Comparison of ENCODE assay signal across 15 cellular contexts in genomic region chr10:93567277-93568104, GRCh38.
DNase-seq lines count a peak whose midpoint lies in the region; ATAC-seq and TF ChIP-seq lines count a peak whose summit lies in the region.
"Had no signal": no experiment of that assay in that cellular context is flagged by ENCODE, and none has a peak within 500 bp of the region (broad histone marks: within the 10 kb centered on the region; RNA-seq: fewer than 3 reads in every experiment).

No MANE protein-coding gene starts in this region.

- peaks cover 19% of the 10 kb centered on the region for H3K4me1 Mint-ChIP-seq in nephron progenitor cell

- H3K27ac Mint-ChIP-seq in nephron progenitor cell, result no peak overlapping the region

- H3K27ac ChIP-seq in tibial artery, result no peak overlapping the region

- TF ChIP-seq CTCF in nephron progenitor cell (IDR thresholded peaks at IDR 0.05), result no peak
- TF ChIP-seq CTCF in tibial artery (IDR thresholded peaks at IDR 0.05), result no peak

- intact Hi-C loops in tibial artery (cut with DNase I; ENCODE audit: low total_unique reads), result no loop called here

- peak overlapping the region; percentile 51 for H3K4me3 ChIP-seq in NT2/D1 (ENCODE audit: insufficient read length, low read depth)
- H3K4me3 ChIP-seq in endocrine pancreas (ENCODE audit: control insufficient read depth, insufficient read depth, low read length), result peak overlapping the region; percentile 65
- H3K4me3 ChIP-seq in tibial artery, result peak overlapping the region; percentile 24 to 43

- H3K36me3 Mint-ChIP-seq in nephron progenitor cell (ENCODE audit: low read depth), result no peaks in the 10 kb centered on the region

- H3K36me3 ChIP-seq in NT2/D1 (ENCODE audit: insufficient read depth, insufficient read length, low read length) (no peaks in the 10 kb centered on the region), endocrine pancreas (ENCODE audit: control insufficient read depth, insufficient read depth, low read length) (no peaks in the 10 kb centered on the region), tibial artery (no peaks in the 10 kb centered on the region)

- H3K9me3 Mint-ChIP-seq in nephron progenitor cell, result no peaks in the 10 kb centered on the region

- H3K9ac ChIP-seq in NT2/D1 (ENCODE audit: insufficient read length, low read depth) (no peak overlapping the region), endocrine pancreas (ENCODE audit: control insufficient read depth, insufficient read depth, low read length) (peak overlapping the region; percentile 34)

- H3K9me3 ChIP-seq in NT2/D1 (ENCODE audit: insufficient read depth, low read length) (no peaks in the 10 kb centered on the region), endocrine pancreas (ENCODE audit: control insufficient read depth, low read length) (no peaks in the 10 kb centered on the region), tibial artery (no peaks in the 10 kb centered on the region)

- H3K4me1 ChIP-seq in NT2/D1 (ENCODE audit: insufficient read depth, insufficient read length) (peaks cover 2% of the 10 kb centered on the region), endocrine pancreas (ENCODE audit: control insufficient read depth, insufficient read depth, low read length) (no peaks in the 10 kb centered on the region), tibial artery (peaks cover 0 to 14% (median 12%) of the 10 kb centered on the region in 4 donors)

- no peak for ATAC-seq in HG03378 (IDR thresholded peaks at IDR 0.05; ENCODE audit: unreplicated experiment)

- peaks cover 95% of the 10 kb centered on the region for H3K27me3 Mint-ChIP-seq in nephron progenitor cell (ENCODE audit: low read depth, poor library complexity)

- peak overlapping the region; percentile 83 for H3K4me3 Mint-ChIP-seq in nephron progenitor cell

- H3K27me3 ChIP-seq in NT2/D1 (ENCODE audit: insufficient read depth, insufficient read length), result peaks cover 71% of the 10 kb centered on the region
- H3K27me3 ChIP-seq in endocrine pancreas (ENCODE audit: control insufficient read depth, insufficient read depth, low read length), result no peaks in the 10 kb centered on the region
- H3K27me3 ChIP-seq in tibial artery, result peaks cover 0 to 49% of the 10 kb centered on the region in 2 donors

- DNase-seq in NT2/D1 (ENCODE audit: low read depth, low spot score) (no peak), nephron progenitor cell (no peak), tibial artery (no peak), HuH-7 (ENCODE audit: low spot score) (no peak)
- no peak for DNase-seq in stimulated activated CD4-positive, alpha-beta T cell treated with anti-CD3 and anti-CD28 coated beads, Interleukin-15, amount 100 ng/mL, for 24 hours
- DNase-seq: activated T-cell treated with anti-CD3 and anti-CD28 coated beads, Interleukin-2, amount 50 U/mL, for 1 hour; amniotic stem cell; effector CD8-positive, alpha-beta T cell; NCI-H1105; NCI-H226; OCI-M1; stimulated activated CD4-positive, alpha-beta T cell treated with anti-CD3 and anti-CD28 coated beads, Interleukin-4, amount 100 ng/mL, for 24 hours; stimulated activated naive CD8-positive, alpha-beta T cell treated with anti-CD3 and anti-CD28 coated beads, Interleukin-15, Interleukin-2, amounts not matched to agents 100 U/mL and 50 U/mL, for 24 hours had no signal
